In the genomic region with DNA sequence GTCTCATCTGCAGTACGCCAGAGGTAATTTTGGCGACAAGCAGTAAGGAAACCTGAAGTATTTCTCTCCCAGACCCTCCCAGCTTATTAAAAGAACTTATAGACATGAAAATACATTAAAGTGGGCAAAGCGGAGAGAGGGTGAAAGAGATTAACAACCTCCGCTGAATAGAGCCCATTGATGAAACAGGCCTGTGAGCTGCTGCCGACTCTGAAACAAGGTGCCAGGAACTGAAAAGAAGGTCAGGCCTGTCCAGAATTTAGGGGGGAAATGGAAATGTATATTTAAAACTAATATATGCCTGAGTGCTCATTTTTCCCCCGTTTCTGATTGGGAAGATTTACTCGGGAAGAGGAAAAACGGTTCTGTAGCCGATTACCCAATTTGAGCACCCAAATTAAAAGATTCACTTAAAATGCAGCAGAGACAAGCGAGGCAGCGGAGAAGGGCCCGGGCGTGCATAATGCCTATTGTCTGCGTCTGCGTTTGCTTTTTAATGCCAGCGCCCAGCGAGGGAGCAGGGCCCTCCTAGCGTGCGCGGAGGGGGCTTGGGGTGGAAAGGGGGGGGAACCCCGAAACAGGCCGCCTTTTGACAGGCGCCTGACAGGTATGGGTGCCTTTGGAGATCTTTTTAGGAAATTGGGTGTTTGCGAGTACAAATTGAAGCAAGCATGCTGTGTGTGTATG, we compare ENCODE assay signal across 19 cellular contexts.
"Had no signal": no experiment of that assay in that cellular context is flagged by ENCODE, and none has a peak within 500 bp of the region (broad histone marks: within the 10 kb centered on the region; RNA-seq: fewer than 3 reads in every experiment).

No MANE protein-coding gene starts in this region.

- H3K4me1 ChIP-seq: left lung, parathyroid adenoma, stomach, testis had no signal

- H3K4me1 Mint-ChIP-seq: activated CD4-positive, alpha-beta T cell treated with anti-CD3 and anti-CD28 coated beads, Interleukin-2, amount 10 ng/mL, durations not matched to agents 7 days and 5 days had no signal

- H3K9me3 ChIP-seq: left lung, right atrium auricular region, stomach, testis had no signal

- H3K36me3 ChIP-seq: brain microvascular endothelial cell, left lung, right atrium auricular region had no signal

- H3K27ac ChIP-seq: brain microvascular endothelial cell, left lung, parathyroid adenoma, skin epidermis, stomach, testis had no signal

- H3K9me3 Mint-ChIP-seq: activated CD4-positive, alpha-beta T cell treated with anti-CD3 and anti-CD28 coated beads, Interleukin-2, amount 10 ng/mL, durations not matched to agents 7 days and 5 days; activated T-cell treated with anti-CD3 and anti-CD28 coated beads, Interleukin-2, amount 50 U/mL, for 24 hours; activated T-helper 2 cell treated with anti-CD3 and anti-CD28 coated beads, Interferon-gamma antibody, Interleukin-2, Interleukin-4, amounts not matched to agents 10 μg/mL and 5 μg/mL and 100 μg/mL, durations not matched to agents 14 hours and 24 hours and 36 hours; stimulated activated effector memory CD8-positive, alpha-beta T cell treated with anti-CD3 and anti-CD28 coated beads, Interleukin-12 subunit alpha, Interleukin-12 subunit beta, amount 100 ng/mL, for 72 hours; T-helper 2 cell treated with Interferon-gamma antibody and Interleukin-4, amounts not matched to agents 5 μg/mL and 100 μg/mL, for 36 hours; type B pancreatic cell had no signal

- H3K27me3 ChIP-seq: brain microvascular endothelial cell, left lung, right atrium auricular region, stomach, testis had no signal

- H3K36me3 Mint-ChIP-seq: stimulated activated effector memory CD8-positive, alpha-beta T cell treated with anti-CD3 and anti-CD28 coated beads, Interleukin-12 subunit alpha, Interleukin-12 subunit beta, amount 100 ng/mL, for 72 hours had no signal

- H3K4me3 ChIP-seq: left lung, right atrium auricular region, skin epidermis, stomach, testis had no signal

- DNase-seq: activated CD4-positive, alpha-beta T cell treated with anti-CD3 and anti-CD28 coated beads, Interleukin-2, amount 10 ng/mL, durations not matched to agents 7 days and 5 days; activated CD8-positive, alpha-beta T cell treated with anti-CD3 and anti-CD28 coated beads, Interleukin-2, amount 10 ng/mL, durations not matched to agents 7 days and 5 days; activated naive CD4-positive, alpha-beta T cell treated with Interleukin-2 at 50 U/mL for 16 hours; activated T-cell treated with anti-CD3 and anti-CD28 coated beads, Interleukin-2, amount 50 U/mL, for 24 hours; brain microvascular endothelial cell; cerebellar nuclear complex; effector memory CD4-positive, alpha-beta T cell; kidney; left lung; stimulated activated CD4-positive, alpha-beta T cell treated with anti-CD3 and anti-CD28 coated beads, Interleukin-4, amount 100 ng/mL, for 24 hours; stomach; testis had no signal

- H3K27ac Mint-ChIP-seq: activated CD4-positive, alpha-beta T cell treated with anti-CD3 and anti-CD28 coated beads, Interleukin-2, amount 10 ng/mL, durations not matched to agents 7 days and 5 days; activated CD8-positive, alpha-beta T cell treated with anti-CD3 and anti-CD28 coated beads, Interleukin-2, amount 10 ng/mL, durations not matched to agents 7 days and 5 days; activated T-cell treated with anti-CD3 and anti-CD28 coated beads, Interleukin-2, amount 50 U/mL, for 24 hours; activated T-helper 2 cell treated with anti-CD3 and anti-CD28 coated beads, Interferon-gamma antibody, Interleukin-2, Interleukin-4, amounts not matched to agents 10 μg/mL and 5 μg/mL and 100 μg/mL, durations not matched to agents 14 hours and 24 hours and 36 hours; stimulated activated effector memory CD8-positive, alpha-beta T cell treated with anti-CD3 and anti-CD28 coated beads, Interleukin-12 subunit alpha, Interleukin-12 subunit beta, amount 100 ng/mL, for 72 hours; T-helper 2 cell treated with Interferon-gamma antibody and Interleukin-4, amounts not matched to agents 5 μg/mL and 100 μg/mL, for 36 hours; type B pancreatic cell had no signal

- H3K4me3 Mint-ChIP-seq: activated CD4-positive, alpha-beta T cell treated with anti-CD3 and anti-CD28 coated beads, Interleukin-2, amount 10 ng/mL, durations not matched to agents 7 days and 5 days; activated CD8-positive, alpha-beta T cell treated with anti-CD3 and anti-CD28 coated beads, Interleukin-2, amount 10 ng/mL, durations not matched to agents 7 days and 5 days; activated T-cell treated with anti-CD3 and anti-CD28 coated beads, Interleukin-2, amount 50 U/mL, for 24 hours; stimulated activated effector memory CD8-positive, alpha-beta T cell treated with anti-CD3 and anti-CD28 coated beads, Interleukin-12 subunit alpha, Interleukin-12 subunit beta, amount 100 ng/mL, for 72 hours; T-helper 2 cell treated with Interferon-gamma antibody and Interleukin-4, amounts not matched to agents 5 μg/mL and 100 μg/mL, for 36 hours; type B pancreatic cell had no signal

- H3K9ac ChIP-seq: parathyroid adenoma had no signal

- H3K27me3 Mint-ChIP-seq: activated CD4-positive, alpha-beta T cell treated with anti-CD3 and anti-CD28 coated beads, Interleukin-2, amount 10 ng/mL, durations not matched to agents 7 days and 5 days had no signal
